Comparison of ENCODE assay signal across 9 cellular contexts in genomic region chr3:32818431-32819085, GRCh38. TPM values are rescaled to one million over a fixed set of nuclear protein-coding genes. Genes with fewer than 3 reads are reported as not detected.
DNase-seq lines count a peak whose midpoint lies in the region; FAIRE-seq and TF ChIP-seq lines count a peak whose summit lies in the region.
"Had no signal": no experiment of that assay in that cellular context is flagged by ENCODE, and none has a peak within 500 bp of the region (broad histone marks: within the 10 kb centered on the region; RNA-seq: fewer than 3 reads in every experiment).

No MANE protein-coding gene starts in this region.

- TF ChIP-seq CTCF in NB4 (IDR thresholded peaks at IDR 0.05; ENCODE audit: low read depth, low read length) (no peak), progenitor cell of endocrine pancreas (IDR thresholded peaks at IDR 0.05; ENCODE audit: unreplicated experiment) (no peak)

- peak; percentile 26 for DNase-seq in DMS53 (lab: John Stamatoyannopoulos, UW)
- DNase-seq in DMS53 treated with DMSO at 0.1 percent for 48 hours (lab: John Stamatoyannopoulos, UW; ENCODE audit: unreplicated experiment), result no peak
- peak; percentile 58 for DNase-seq in NB4 (ENCODE audit: low read depth)
- DNase-seq in erythroblast (lab: John Stamatoyannopoulos, UW), result peak; percentile 28 to 35
- DNase-seq in progenitor cell of endocrine pancreas (ENCODE audit: low spot score, unreplicated experiment), result peak; percentile 24
- DNase-seq in OCI-M2 (lab: John Stamatoyannopoulos, UW; ENCODE audit: unreplicated experiment), result no peak
- DNase-seq in NCI-H1092 treated with DMSO at 0.1 percent for 48 hours (lab: John Stamatoyannopoulos, UW), result no peak
- DNase-seq in GM12892 (ENCODE audit: insufficient read length), result no peak

- FAIRE-seq in GM12892 (lab: Jason Lieb, UNC), result no peak
- FAIRE-seq: A204.1 had no signal

- H3K4me3 ChIP-seq in NB4 (ENCODE audit: low read depth, low read length), result peak overlapping the region; percentile 72

- TF ChIP-seq POLR2A in NB4 (IDR thresholded peaks at IDR 0.05; ENCODE audit: extremely low read depth, insufficient read length), result no peak
- no peak for TF ChIP-seq POLR2A in erythroblast (IDR thresholded peaks at IDR 0.05; ENCODE audit: low read length)
- TF ChIP-seq POLR2A in GM12892 (IDR thresholded peaks at IDR 0.05; ENCODE audit: low read depth, low read length), result no peak

- peaks cover 56% of the 10 kb centered on the region for H3K4me1 Mint-ChIP-seq in progenitor cell of endocrine pancreas (ENCODE audit: low read depth)

- no peaks in the 10 kb centered on the region for H3K9me3 Mint-ChIP-seq in progenitor cell of endocrine pancreas (ENCODE audit: low read depth)

- H3K27ac Mint-ChIP-seq in progenitor cell of endocrine pancreas, result peak overlapping the region; percentile 91

- H3K36me3 Mint-ChIP-seq in progenitor cell of endocrine pancreas (ENCODE audit: insufficient read depth), result peaks cover 10% of the 10 kb centered on the region

- no peaks in the 10 kb centered on the region for H3K27me3 Mint-ChIP-seq in progenitor cell of endocrine pancreas

- peak overlapping the region; percentile 91 for H3K4me3 Mint-ChIP-seq in progenitor cell of endocrine pancreas (ENCODE audit: low read depth)

RNA-seq across cellular contexts. Expression of gene TRIM71, which starts 0.8 kb away (rescaled TPM):
- 61.3 and 61.6 TPM in 2 replicates for total RNA-seq in progenitor cell of endocrine pancreas
- polyA plus RNA-seq in GM12892 (2012; ENCODE audit: missing spikeins), result not detected

Comparison
In these comparisons a context has a peak if more than half of its experiments do, and no peak if none do; other contexts are left out.
1. DNase-seq: peak in DMS53 (single experiment), NB4 (single experiment), erythroblast (2 of 2) and progenitor cell of endocrine pancreas (single experiment); none in DMS53 treated with DMSO at 0.1 percent for 48 hours (single experiment), OCI-M2 (single experiment), NCI-H1092 treated with DMSO at 0.1 percent for 48 hours (single experiment) and GM12892 (single experiment).